In the genomic region with DNA sequence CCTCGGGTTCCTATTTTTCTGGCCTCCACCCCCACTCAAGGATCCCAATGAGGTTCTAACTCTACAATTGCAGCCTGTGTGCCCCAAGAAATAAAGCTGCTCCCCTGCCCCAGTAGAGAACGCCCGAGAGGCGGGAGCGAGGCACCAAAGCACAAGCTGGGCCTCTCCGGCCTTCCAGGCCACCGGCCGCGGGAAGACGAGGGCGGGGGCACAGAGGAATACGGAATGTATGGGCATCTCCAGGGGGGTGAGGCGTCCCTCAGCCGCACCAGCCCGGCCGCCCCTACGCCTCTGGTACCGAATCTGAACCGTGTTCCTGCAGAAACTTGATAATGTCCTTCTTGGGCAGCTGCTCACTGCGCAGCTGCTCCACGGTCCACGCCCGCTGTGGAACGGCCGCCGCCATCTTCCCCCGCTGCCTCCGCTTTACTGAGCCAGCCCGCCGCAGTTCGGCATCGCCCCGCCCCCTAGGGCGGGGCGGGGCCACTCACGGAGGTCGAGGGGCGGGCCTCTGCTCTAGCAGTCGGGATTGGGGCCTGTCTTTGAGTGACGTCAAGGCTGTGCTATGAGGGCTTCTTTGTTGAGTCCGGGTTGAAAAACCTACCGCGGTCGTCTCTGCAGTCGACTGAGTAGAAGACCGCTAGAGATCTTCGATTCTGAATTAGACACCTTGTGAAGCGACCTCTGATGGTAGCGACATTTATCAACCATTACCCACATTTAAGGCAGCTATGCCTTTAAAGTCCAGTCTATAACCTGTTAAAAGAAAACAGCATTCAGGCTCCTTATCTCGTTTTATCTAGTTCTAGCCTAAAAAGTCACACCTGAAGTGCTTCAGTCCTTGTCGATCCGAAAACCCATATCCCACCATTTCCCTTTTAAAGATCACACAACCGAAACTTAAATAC, we compare ENCODE assay signal across 8 cellular contexts. TPM values are rescaled to one million over a fixed set of nuclear protein-coding genes. Genes with fewer than 3 reads are reported as not detected.
DNase-seq lines count a peak whose midpoint lies in the region; ATAC-seq, FAIRE-seq and TF ChIP-seq lines count a peak whose summit lies in the region.

A gene (minus strand): TSS at position 431 of the 908 bp plus-strand sequence. CDS start 25 bp downstream, at position 406.

- H3K27me3 Mint-ChIP-seq in brain: peaks cover 21% of the 10 kb centered on the region

- H3K4me3 ChIP-seq in iPS DF 6.9 (ENCODE audit: low read length) (peak within 1 kb of the TSS; percentile 82; the same call in 1 of the 2 replicates), skeletal muscle cell (ENCODE audit: low read depth, low read length) (peak within 1 kb of the TSS; percentile 68)

- ATAC-seq in GM18517 (IDR thresholded peaks at IDR 0.05; ENCODE audit: unreplicated experiment): peak; percentile 91
- ATAC-seq in HG03060 (IDR thresholded peaks at IDR 0.05; ENCODE audit: low read depth, unreplicated experiment): peak; percentile 86

- peak within 1 kb of the TSS; percentile 98 to 100 (median 99) for H3K27ac Mint-ChIP-seq in brain

- peak; percentile 97 for FAIRE-seq in TTC549 (lab: Jason Lieb, UNC)

- no peaks in the 10 kb centered on the region; the same call in 1 of the 2 replicates for H3K36me3 ChIP-seq in iPS DF 6.9 (ENCODE audit: control insufficient read depth, insufficient read depth, low read length)

- H3K9me3 ChIP-seq in iPS DF 6.9 (ENCODE audit: control insufficient read depth, insufficient read depth, low read length): no peaks in the 10 kb centered on the region

- H3K4me1 ChIP-seq in iPS DF 6.9 (ENCODE audit: control insufficient read depth, insufficient read depth, low read length): no peaks in the 10 kb centered on the region

- WGBS in iPS DF 6.9 (ENCODE audit: insufficient coverage, insufficient read length): no CpG with 5 or more reads among the region's 53 CpGs

- TF ChIP-seq CTCF in 22Rv1 (IDR thresholded peaks at IDR 0.05): peak; percentile 64
- no peak for TF ChIP-seq CTCF in brain (conservative IDR thresholded peaks at IDR 0.05)

- no peaks in the 10 kb centered on the region for H3K36me3 Mint-ChIP-seq in brain

- no peaks in the 10 kb centered on the region for H3K9me3 Mint-ChIP-seq in brain

- H3K27ac ChIP-seq in 22Rv1 (peak within 1 kb of the TSS; percentile 89), iPS DF 6.9 (ENCODE audit: low read length) (no peak within 1 kb of the TSS)

- peaks cover 70% of the 10 kb centered on the region for H3K4me1 Mint-ChIP-seq in brain

- peak within 1 kb of the TSS; percentile 98 to 99 (median 99) for H3K4me3 Mint-ChIP-seq in brain

- DNase-seq in NCI-H2107 (lab: John Stamatoyannopoulos, UW) (peak; percentile 99), iPS DF 6.9 (ENCODE audit: low read depth, low spot score) (peak; percentile 92), skeletal muscle cell (ENCODE audit: low read depth) (peak; percentile 97)

- H3K27me3 ChIP-seq in iPS DF 6.9 (ENCODE audit: control insufficient read depth, insufficient read depth, low read length): no peaks in the 10 kb centered on the region

RNA-seq across cellular contexts. Expression of the gene that starts here (rescaled TPM):
- 76.2 TPM for polyA plus RNA-seq in brain (ENCODE audit: insufficient read depth, low read depth, low replicate concordance)
